ENCODE assay signal across 15 cellular contexts in the genomic region with DNA sequence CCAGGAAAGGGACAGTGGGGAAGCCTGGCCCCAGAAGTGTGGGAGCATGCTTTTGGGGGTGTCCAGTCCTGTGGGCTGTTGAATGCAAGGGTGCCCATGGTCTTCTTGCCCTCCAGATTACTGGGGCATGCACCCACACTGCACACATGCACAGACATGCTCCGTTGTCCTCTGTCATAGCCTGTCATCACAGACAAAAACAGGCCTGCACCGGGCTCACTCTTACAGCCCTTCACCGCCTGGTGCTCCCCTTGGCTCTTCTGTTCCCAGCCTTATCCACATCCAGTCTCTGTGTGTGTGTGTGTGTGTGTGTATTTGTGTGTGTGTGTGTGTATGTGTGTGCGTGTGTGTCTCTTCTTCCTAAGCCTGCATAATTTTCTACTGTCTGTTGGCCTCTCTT. TPM values are rescaled to one million over a fixed set of nuclear protein-coding genes. Genes with fewer than 3 reads are reported as not detected.
DNase-seq lines count a peak whose midpoint lies in the region; ATAC-seq, FAIRE-seq and TF ChIP-seq lines count a peak whose summit lies in the region.
"Had no signal": no experiment of that assay in that cellular context is flagged by ENCODE, and none has a peak within 500 bp of the region (broad histone marks: within the 10 kb centered on the region; RNA-seq: fewer than 3 reads in every experiment).

No MANE protein-coding gene starts in this region.

- no peak for ATAC-seq in stimulated activated naive CD8-positive, alpha-beta T cell treated with anti-CD3 and anti-CD28 coated beads, Interleukin-15, Interleukin-2, amounts not matched to agents 100 U/mL and 50 U/mL, for 24 hours
- ATAC-seq in HG02798 (IDR thresholded peaks at IDR 0.05; ENCODE audit: poor library complexity, unreplicated experiment) (peak; percentile 39), GM21723 (IDR thresholded peaks at IDR 0.05; ENCODE audit: unreplicated experiment) (no peak)
- ATAC-seq: WTC11 had no signal

- peaks cover 4% of the 10 kb centered on the region for H3K27me3 ChIP-seq in bronchial epithelial cell (ENCODE audit: control insufficient read depth, insufficient read depth, low read length)
- H3K27me3 ChIP-seq: colonic mucosa, thyroid gland had no signal

- H3K36me3 ChIP-seq in bronchial epithelial cell (ENCODE audit: control insufficient read depth, insufficient read depth, low read length): no peaks in the 10 kb centered on the region
- H3K36me3 ChIP-seq: colonic mucosa, thyroid gland had no signal

- no peaks in the 10 kb centered on the region for H3K36me3 Mint-ChIP-seq in stimulated activated naive CD8-positive, alpha-beta T cell treated with anti-CD3 and anti-CD28 coated beads, Interleukin-15, Interleukin-2, amounts not matched to agents 100 ng/mL and 50 ng/mL, for 24 hours (ENCODE audit: low read depth)
- H3K36me3 Mint-ChIP-seq: WTC11 had no signal

- no peak for TF ChIP-seq CTCF in bronchial epithelial cell (IDR thresholded peaks at IDR 0.05; ENCODE audit: insufficient read depth, low read length, severe bottlenecking)

- H3K4me3 Mint-ChIP-seq in stimulated activated naive CD8-positive, alpha-beta T cell treated with anti-CD3 and anti-CD28 coated beads, Interleukin-15, Interleukin-2, amounts not matched to agents 100 ng/mL and 50 ng/mL, for 24 hours: peak overlapping the region; percentile 66
- H3K4me3 Mint-ChIP-seq: HFFc6, WTC11 had no signal

- no peak for DNase-seq in stimulated activated naive CD8-positive, alpha-beta T cell treated with anti-CD3 and anti-CD28 coated beads, Interleukin-15, Interleukin-2, amounts not matched to agents 100 U/mL and 50 U/mL, for 24 hours
- DNase-seq in bronchial epithelial cell (ENCODE audit: low read depth) (peak; percentile 79), cerebellar cortex (ENCODE audit: low spot score) (no peak), EL (no peak)
- DNase-seq in effector CD4-positive, alpha-beta T cell: no peak
- DNase-seq: colonic mucosa, DMS153, HFFc6, kidney glomerular epithelial cell, NCI-H345, thyroid gland had no signal

- no peak for FAIRE-seq in bronchial epithelial cell (lab: Jason Lieb, UNC)

- H3K4me1 Mint-ChIP-seq in stimulated activated naive CD8-positive, alpha-beta T cell treated with anti-CD3 and anti-CD28 coated beads, Interleukin-15, Interleukin-2, amounts not matched to agents 100 ng/mL and 50 ng/mL, for 24 hours (ENCODE audit: low read depth): peaks cover 10% of the 10 kb centered on the region

- H3K9me3 Mint-ChIP-seq in stimulated activated naive CD8-positive, alpha-beta T cell treated with anti-CD3 and anti-CD28 coated beads, Interleukin-15, Interleukin-2, amounts not matched to agents 100 ng/mL and 50 ng/mL, for 24 hours: no peaks in the 10 kb centered on the region
- H3K9me3 Mint-ChIP-seq: HFFc6, WTC11 had no signal

- no peak overlapping the region for H3K4me3 ChIP-seq in bronchial epithelial cell (ENCODE audit: low read depth, low read length)
- H3K4me3 ChIP-seq: colonic mucosa, thyroid gland had no signal

- H3K27me3 Mint-ChIP-seq in stimulated activated naive CD8-positive, alpha-beta T cell treated with anti-CD3 and anti-CD28 coated beads, Interleukin-15, Interleukin-2, amounts not matched to agents 100 ng/mL and 50 ng/mL, for 24 hours: peaks cover 37% of the 10 kb centered on the region

- H3K27ac Mint-ChIP-seq in stimulated activated naive CD8-positive, alpha-beta T cell treated with anti-CD3 and anti-CD28 coated beads, Interleukin-15, Interleukin-2, amounts not matched to agents 100 ng/mL and 50 ng/mL, for 24 hours: no peak overlapping the region
- H3K27ac Mint-ChIP-seq: HFFc6, WTC11 had no signal

RNA-seq across cellular contexts. Expression of gene NECTIN1, which starts 23.3 kb away (rescaled TPM):
- 85.3 and 161 TPM in 2 replicates for total RNA-seq in bronchial epithelial cell
